In the genomic region with DNA sequence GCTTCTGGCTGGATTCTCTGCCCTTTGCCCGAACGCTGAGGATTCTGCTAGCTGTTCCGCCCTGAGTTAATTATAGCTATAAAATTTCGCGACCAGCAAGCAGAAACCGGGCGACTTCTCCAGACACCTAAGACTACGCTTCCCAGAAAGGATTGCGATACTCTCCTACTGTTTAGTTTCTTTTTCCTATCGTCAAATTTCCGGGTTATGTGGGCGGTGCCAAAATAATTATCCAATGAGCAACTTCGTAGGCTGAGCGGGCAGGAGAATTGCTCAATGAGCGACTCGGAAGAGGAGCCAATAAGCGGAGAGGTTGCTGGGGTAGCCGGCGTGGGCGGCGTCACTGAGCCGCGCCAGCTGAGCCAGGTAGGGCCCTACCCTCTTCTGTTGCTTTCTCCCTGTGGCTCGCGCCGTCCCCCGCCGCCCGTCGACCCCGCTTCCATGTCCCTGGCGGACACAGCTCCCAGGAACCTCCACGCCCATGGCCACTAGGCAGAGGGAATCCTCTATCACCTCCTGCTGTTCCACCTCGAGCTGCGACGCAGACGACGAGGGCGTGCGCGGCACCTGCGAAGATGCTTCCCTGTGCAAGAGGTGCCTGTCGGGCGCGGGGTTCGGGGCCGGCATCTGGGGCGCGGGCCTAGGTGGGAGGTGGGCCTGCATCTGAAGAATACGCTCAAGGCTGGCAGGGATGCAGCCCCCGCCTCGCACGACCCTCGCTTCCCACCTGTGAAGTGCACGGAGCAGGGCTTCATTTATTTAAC, we compare ENCODE assay signal across 1 cellular context.
TF ChIP-seq lines count a peak whose summit lies in the region.

A gene (plus strand): TSS at position 340 of the 764 bp plus-strand sequence. CDS start 142 bp downstream, at position 482.

TF ChIP-seq in HepG2, 621 proteins besides CTCF, POLR2A, EP300 and RAD21 (continued from another document and continues in another):
- TF ChIP-seq, protein P1, sequence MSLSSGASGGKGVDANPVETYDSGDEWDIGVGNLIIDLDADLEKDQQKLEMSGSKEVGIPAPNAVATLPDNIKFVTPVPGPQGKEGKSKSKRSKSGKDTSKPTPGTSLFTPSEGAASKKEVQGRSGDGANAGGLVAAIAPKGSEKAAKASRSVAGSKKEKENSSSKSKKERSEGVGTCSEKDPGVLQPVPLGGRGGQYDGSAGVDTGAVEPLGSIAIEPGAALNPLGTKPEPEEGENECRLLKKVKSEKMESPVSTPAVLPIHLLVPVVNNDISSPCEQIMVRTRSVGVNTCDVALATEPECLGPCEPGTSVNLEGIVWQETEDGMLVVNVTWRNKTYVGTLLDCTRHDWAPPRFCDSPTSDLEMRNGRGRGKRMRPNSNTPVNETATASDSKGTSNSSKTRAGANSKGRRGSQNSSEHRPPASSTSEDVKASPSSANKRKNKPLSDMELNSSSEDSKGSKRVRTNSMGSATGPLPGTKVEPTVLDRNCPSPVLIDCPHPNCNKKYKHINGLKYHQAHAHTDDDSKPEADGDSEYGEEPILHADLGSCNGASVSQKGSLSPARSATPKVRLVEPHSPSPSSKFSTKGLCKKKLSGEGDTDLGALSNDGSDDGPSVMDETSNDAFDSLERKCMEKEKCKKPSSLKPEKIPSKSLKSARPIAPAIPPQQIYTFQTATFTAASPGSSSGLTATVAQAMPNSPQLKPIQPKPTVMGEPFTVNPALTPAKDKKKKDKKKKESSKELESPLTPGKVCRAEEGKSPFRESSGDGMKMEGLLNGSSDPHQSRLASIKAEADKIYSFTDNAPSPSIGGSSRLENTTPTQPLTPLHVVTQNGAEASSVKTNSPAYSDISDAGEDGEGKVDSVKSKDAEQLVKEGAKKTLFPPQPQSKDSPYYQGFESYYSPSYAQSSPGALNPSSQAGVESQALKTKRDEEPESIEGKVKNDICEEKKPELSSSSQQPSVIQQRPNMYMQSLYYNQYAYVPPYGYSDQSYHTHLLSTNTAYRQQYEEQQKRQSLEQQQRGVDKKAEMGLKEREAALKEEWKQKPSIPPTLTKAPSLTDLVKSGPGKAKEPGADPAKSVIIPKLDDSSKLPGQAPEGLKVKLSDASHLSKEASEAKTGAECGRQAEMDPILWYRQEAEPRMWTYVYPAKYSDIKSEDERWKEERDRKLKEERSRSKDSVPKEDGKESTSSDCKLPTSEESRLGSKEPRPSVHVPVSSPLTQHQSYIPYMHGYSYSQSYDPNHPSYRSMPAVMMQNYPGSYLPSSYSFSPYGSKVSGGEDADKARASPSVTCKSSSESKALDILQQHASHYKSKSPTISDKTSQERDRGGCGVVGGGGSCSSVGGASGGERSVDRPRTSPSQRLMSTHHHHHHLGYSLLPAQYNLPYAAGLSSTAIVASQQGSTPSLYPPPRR (CRISPR knock-in tag; IDR thresholded peaks at IDR 0.05; ENCODE audit: borderline replicate concordance), result peak; percentile 22; the same call in 1 of the 2 replicates
- TF ChIP-seq SMAD1 (CRISPR knock-in tag; IDR thresholded peaks at IDR 0.05; ENCODE audit: borderline replicate concordance, low read depth), result no peak
- 0 out of 2 replicates have a peak, but pooled peaks have one; percentile 25 for TF ChIP-seq HMG20B (CRISPR knock-in tag; conservative IDR thresholded peaks at IDR 0.05)
- TF ChIP-seq, protein P2, sequence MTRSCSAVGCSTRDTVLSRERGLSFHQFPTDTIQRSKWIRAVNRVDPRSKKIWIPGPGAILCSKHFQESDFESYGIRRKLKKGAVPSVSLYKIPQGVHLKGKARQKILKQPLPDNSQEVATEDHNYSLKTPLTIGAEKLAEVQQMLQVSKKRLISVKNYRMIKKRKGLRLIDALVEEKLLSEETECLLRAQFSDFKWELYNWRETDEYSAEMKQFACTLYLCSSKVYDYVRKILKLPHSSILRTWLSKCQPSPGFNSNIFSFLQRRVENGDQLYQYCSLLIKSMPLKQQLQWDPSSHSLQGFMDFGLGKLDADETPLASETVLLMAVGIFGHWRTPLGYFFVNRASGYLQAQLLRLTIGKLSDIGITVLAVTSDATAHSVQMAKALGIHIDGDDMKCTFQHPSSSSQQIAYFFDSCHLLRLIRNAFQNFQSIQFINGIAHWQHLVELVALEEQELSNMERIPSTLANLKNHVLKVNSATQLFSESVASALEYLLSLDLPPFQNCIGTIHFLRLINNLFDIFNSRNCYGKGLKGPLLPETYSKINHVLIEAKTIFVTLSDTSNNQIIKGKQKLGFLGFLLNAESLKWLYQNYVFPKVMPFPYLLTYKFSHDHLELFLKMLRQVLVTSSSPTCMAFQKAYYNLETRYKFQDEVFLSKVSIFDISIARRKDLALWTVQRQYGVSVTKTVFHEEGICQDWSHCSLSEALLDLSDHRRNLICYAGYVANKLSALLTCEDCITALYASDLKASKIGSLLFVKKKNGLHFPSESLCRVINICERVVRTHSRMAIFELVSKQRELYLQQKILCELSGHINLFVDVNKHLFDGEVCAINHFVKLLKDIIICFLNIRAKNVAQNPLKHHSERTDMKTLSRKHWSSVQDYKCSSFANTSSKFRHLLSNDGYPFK (CRISPR knock-in tag; IDR thresholded peaks at IDR 0.05; ENCODE audit: borderline replicate concordance), result peak; percentile 16; the same call in 1 of the 2 replicates
- no peak for TF ChIP-seq SRSF4 (IDR thresholded peaks at IDR 0.05; ENCODE audit: low read depth, low read length, poor library complexity, severe bottlenecking)
- peak; percentile 84 for TF ChIP-seq HCFC1 (IDR thresholded peaks at IDR 0.05; ENCODE audit: low read depth, low read length)
- TF ChIP-seq ZNF225 (CRISPR knock-in tag; IDR thresholded peaks at IDR 0.05), result peak; percentile 90; the same call in 1 of the 2 replicates
- TF ChIP-seq ZNF672 (CRISPR knock-in tag; IDR thresholded peaks at IDR 0.05), result peak; percentile 86
- TF ChIP-seq, protein P3, sequence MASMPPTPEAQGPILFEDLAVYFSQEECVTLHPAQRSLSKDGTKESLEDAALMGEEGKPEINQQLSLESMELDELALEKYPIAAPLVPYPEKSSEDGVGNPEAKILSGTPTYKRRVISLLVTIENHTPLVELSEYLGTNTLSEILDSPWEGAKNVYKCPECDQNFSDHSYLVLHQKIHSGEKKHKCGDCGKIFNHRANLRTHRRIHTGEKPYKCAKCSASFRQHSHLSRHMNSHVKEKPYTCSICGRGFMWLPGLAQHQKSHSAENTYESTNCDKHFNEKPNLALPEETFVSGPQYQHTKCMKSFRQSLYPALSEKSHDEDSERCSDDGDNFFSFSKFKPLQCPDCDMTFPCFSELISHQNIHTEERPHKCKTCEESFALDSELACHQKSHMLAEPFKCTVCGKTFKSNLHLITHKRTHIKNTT (CRISPR knock-in tag; IDR thresholded peaks at IDR 0.05), result no peak
- TF ChIP-seq, protein P4, sequence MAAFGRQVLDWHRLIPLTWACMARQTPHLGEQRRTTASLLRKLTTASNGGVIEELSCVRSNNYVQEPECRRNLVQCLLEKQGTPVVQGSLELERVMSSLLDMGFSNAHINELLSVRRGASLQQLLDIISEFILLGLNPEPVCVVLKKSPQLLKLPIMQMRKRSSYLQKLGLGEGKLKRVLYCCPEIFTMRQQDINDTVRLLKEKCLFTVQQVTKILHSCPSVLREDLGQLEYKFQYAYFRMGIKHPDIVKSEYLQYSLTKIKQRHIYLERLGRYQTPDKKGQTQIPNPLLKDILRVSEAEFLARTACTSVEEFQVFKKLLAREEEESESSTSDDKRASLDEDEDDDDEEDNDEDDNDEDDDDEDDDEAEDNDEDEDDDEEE (CRISPR knock-in tag; IDR thresholded peaks at IDR 0.05), result peak; percentile 39; the same call in 1 of the 2 replicates
- TF ChIP-seq SRSF1 (optimal IDR thresholded peaks at IDR 0.05; ENCODE audit: low read depth, low read length), result no peak
- TF ChIP-seq, protein P5, sequence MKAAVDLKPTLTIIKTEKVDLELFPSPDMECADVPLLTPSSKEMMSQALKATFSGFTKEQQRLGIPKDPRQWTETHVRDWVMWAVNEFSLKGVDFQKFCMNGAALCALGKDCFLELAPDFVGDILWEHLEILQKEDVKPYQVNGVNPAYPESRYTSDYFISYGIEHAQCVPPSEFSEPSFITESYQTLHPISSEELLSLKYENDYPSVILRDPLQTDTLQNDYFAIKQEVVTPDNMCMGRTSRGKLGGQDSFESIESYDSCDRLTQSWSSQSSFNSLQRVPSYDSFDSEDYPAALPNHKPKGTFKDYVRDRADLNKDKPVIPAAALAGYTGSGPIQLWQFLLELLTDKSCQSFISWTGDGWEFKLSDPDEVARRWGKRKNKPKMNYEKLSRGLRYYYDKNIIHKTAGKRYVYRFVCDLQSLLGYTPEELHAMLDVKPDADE (CRISPR knock-in tag; IDR thresholded peaks at IDR 0.05), result no peak
- TF ChIP-seq, protein P6, sequence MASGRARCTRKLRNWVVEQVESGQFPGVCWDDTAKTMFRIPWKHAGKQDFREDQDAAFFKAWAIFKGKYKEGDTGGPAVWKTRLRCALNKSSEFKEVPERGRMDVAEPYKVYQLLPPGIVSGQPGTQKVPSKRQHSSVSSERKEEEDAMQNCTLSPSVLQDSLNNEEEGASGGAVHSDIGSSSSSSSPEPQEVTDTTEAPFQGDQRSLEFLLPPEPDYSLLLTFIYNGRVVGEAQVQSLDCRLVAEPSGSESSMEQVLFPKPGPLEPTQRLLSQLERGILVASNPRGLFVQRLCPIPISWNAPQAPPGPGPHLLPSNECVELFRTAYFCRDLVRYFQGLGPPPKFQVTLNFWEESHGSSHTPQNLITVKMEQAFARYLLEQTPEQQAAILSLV (CRISPR knock-in tag; IDR thresholded peaks at IDR 0.05; ENCODE audit: borderline replicate concordance), result peak; percentile 87; the same call in 1 of the 2 replicates
- TF ChIP-seq SAFB2 (CRISPR knock-in tag; IDR thresholded peaks at IDR 0.05; ENCODE audit: borderline replicate concordance, low read depth), result no peak; the same call in 1 of the 2 replicates
- peak; percentile 67 for TF ChIP-seq ZSCAN25 (CRISPR knock-in tag; IDR thresholded peaks at IDR 0.05)
- TF ChIP-seq, protein P7, sequence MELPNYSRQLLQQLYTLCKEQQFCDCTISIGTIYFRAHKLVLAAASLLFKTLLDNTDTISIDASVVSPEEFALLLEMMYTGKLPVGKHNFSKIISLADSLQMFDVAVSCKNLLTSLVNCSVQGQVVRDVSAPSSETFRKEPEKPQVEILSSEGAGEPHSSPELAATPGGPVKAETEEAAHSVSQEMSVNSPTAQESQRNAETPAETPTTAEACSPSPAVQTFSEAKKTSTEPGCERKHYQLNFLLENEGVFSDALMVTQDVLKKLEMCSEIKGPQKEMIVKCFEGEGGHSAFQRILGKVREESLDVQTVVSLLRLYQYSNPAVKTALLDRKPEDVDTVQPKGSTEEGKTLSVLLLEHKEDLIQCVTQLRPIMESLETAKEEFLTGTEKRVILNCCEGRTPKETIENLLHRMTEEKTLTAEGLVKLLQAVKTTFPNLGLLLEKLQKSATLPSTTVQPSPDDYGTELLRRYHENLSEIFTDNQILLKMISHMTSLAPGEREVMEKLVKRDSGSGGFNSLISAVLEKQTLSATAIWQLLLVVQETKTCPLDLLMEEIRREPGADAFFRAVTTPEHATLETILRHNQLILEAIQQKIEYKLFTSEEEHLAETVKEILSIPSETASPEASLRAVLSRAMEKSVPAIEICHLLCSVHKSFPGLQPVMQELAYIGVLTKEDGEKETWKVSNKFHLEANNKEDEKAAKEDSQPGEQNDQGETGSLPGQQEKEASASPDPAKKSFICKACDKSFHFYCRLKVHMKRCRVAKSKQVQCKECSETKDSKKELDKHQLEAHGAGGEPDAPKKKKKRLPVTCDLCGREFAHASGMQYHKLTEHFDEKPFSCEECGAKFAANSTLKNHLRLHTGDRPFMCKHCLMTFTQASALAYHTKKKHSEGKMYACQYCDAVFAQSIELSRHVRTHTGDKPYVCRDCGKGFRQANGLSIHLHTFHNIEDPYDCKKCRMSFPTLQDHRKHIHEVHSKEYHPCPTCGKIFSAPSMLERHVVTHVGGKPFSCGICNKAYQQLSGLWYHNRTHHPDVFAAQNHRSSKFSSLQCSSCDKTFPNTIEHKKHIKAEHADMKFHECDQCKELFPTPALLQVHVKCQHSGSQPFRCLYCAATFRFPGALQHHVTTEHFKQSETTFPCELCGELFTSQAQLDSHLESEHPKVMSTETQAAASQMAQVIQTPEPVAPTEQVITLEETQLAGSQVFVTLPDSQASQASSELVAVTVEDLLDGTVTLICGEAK (IDR thresholded peaks at IDR 0.05), result no peak
- TF ChIP-seq, protein P7 (CRISPR knock-in tag; IDR thresholded peaks at IDR 0.05), result peak; percentile 70; the same call in 1 of the 2 replicates
- TF ChIP-seq ERF (CRISPR knock-in tag; IDR thresholded peaks at IDR 0.05), result peak; percentile 78
- TF ChIP-seq, protein P8, sequence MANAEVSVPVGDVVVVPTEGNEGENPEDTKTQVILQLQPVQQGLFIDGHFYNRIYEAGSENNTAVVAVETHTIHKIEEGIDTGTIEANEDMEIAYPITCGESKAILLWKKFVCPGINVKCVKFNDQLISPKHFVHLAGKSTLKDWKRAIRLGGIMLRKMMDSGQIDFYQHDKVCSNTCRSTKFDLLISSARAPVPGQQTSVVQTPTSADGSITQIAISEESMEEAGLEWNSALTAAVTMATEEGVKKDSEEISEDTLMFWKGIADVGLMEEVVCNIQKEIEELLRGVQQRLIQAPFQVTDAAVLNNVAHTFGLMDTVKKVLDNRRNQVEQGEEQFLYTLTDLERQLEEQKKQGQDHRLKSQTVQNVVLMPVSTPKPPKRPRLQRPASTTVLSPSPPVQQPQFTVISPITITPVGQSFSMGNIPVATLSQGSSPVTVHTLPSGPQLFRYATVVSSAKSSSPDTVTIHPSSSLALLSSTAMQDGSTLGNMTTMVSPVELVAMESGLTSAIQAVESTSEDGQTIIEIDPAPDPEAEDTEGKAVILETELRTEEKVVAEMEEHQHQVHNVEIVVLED (CRISPR knock-in tag; IDR thresholded peaks at IDR 0.05; ENCODE audit: borderline replicate concordance), result peak; percentile 90; the same call in 1 of the 2 replicates
